In genomic region chr1:16082283-16083038, GRCh38 we compare ENCODE assay signal across 8 cellular contexts. TPM values are rescaled to one million over a fixed set of nuclear protein-coding genes. Genes with fewer than 3 reads are reported as not detected.
DNase-seq lines count a peak whose midpoint lies in the region; ATAC-seq, FAIRE-seq and TF ChIP-seq lines count a peak whose summit lies in the region.

No MANE protein-coding gene starts in this region.

- H3K27me3 ChIP-seq in keratinocyte (ENCODE audit: control insufficient read depth, extremely low read depth, insufficient read depth, low read length): no peaks in the 10 kb centered on the region

- peaks cover 15% of the 10 kb centered on the region for H3K4me1 ChIP-seq in keratinocyte (ENCODE audit: control insufficient read depth, extremely low read depth, insufficient read depth, low read length)

- peak overlapping the region; percentile 47 for H3K9ac ChIP-seq in keratinocyte (ENCODE audit: control insufficient read depth, extremely low read depth, insufficient read depth, low read length)

- no peak for ATAC-seq in HG02973 (IDR thresholded peaks at IDR 0.05; ENCODE audit: unreplicated experiment)
- ATAC-seq in HG02798 (IDR thresholded peaks at IDR 0.05; ENCODE audit: poor library complexity, unreplicated experiment): no peak

- H3K4me2 ChIP-seq in keratinocyte (ENCODE audit: control insufficient read depth, extremely low read depth, insufficient read depth, low read depth, low read length): peak overlapping the region; percentile 70

- peak in 2 of 3 experiments; percentile 96 to 97 for TF ChIP-seq CTCF in keratinocyte (optimal IDR thresholded peaks at IDR 0.05 in 1 of 3, IDR thresholded peaks at IDR 0.05 in 1 of 3, conservative IDR thresholded peaks at IDR 0.05 in 1 of 3; ENCODE audit: extremely low read depth in 1 of 3, insufficient read depth in 2 of 3, low read length in 3 of 3)

- H2AFZ ChIP-seq in keratinocyte (ENCODE audit: control insufficient read depth, low read length): peak overlapping the region; percentile 80

- H3K9me3 ChIP-seq in keratinocyte (ENCODE audit: control insufficient read depth, low read depth, low read length): no peaks in the 10 kb centered on the region

- peak; percentile 24 for DNase-seq in G401 (ENCODE audit: low spot score)
- DNase-seq in Kasumi-1 (lab: John Stamatoyannopoulos, UW): peak; percentile 47 to 58
- peak; percentile 65 for DNase-seq in UCSD-AML1 (lab: John Stamatoyannopoulos, UW; ENCODE audit: unreplicated experiment)
- peak; percentile 56 to 67 for DNase-seq in T47D (ENCODE audit: low read depth in 1 of 2, low spot score in 1 of 2)
- DNase-seq in keratinocyte (ENCODE audit: low read depth, low spot score): no peak
- peak; percentile 61 to 66 for DNase-seq in stimulated activated CD4-positive, alpha-beta T cell treated with anti-CD3 and anti-CD28 coated beads, Interleukin-4, amount 100 ng/mL, for 48 hours (ENCODE audit: low read depth in 2 of 2)

- no peaks in the 10 kb centered on the region for H3K36me3 ChIP-seq in keratinocyte (ENCODE audit: control insufficient read depth in 2 of 2, extremely low read depth in 1 of 2, insufficient read depth in 2 of 2, low read length in 2 of 2)

- no peaks in the 10 kb centered on the region for H3K9me1 ChIP-seq in keratinocyte (ENCODE audit: control insufficient read depth, extremely low read depth, insufficient read depth, low read length)

- peak; percentile 75 for FAIRE-seq in keratinocyte (lab: Jason Lieb, UNC)

- dilution Hi-C loops in keratinocyte (cut with MboI; ENCODE audit: extremely low pct_ligation_motif_present, low sequenced_read_pairs): no loop called here

- peak overlapping the region; percentile 49 for H3K27ac ChIP-seq in keratinocyte (ENCODE audit: control insufficient read depth, insufficient read depth, low read length)

- no peak overlapping the region for H3K4me3 ChIP-seq in keratinocyte (ENCODE audit: control insufficient read depth in 2 of 3, extremely low read depth in 1 of 3, insufficient read depth in 2 of 3, low read depth in 1 of 3, low read length in 3 of 3)

- in situ Hi-C loops in G401 (cut with HindIII; ENCODE audit: low sequenced_read_pairs) (no loop called here), T47D (cut with HindIII; ENCODE audit: low pct_unique_long_range_greater_than_20kb, low sequenced_read_pairs) (no loop called here)

- no peaks in the 10 kb centered on the region for H3K79me2 ChIP-seq in keratinocyte (ENCODE audit: control insufficient read depth, insufficient read depth, low read length)

- no peaks in the 10 kb centered on the region for H4K20me1 ChIP-seq in keratinocyte (ENCODE audit: control insufficient read depth, extremely low read depth, insufficient read depth, low read length)

RNA-seq across cellular contexts. Expression of gene FAM131C, which starts 9.0 kb away (rescaled TPM):
- total RNA-seq in G401 (2014; rRNA removed; shearing (Covaris generic)): 0.88 and 1.3 TPM in 2 replicates
- 0.31 to 0.64 TPM (median 0.56 TPM) in 3 replicates for polyA plus RNA-seq in keratinocyte
- polyA plus RNA-seq in keratinocyte (2011; ENCODE audit: low read depth): not detected
- 0.98 and 2.3 TPM in 2 replicates for polyA plus RNA-seq in keratinocyte (2011; cell fraction: cytosol; rRNA removed)
- polyA plus RNA-seq in keratinocyte (2011; cell fraction: nucleus; rRNA removed): 0.48 and 0.91 TPM in 2 replicates
- polyA plus RNA-seq in keratinocyte (2012; ENCODE audit: low replicate concordance): 1.1 TPM in 2 replicates
- 0.35 to 1.8 TPM (median 1.6 TPM) in 3 replicates for polyA minus RNA-seq in keratinocyte
- polyA minus RNA-seq in keratinocyte (2011; cell fraction: cytosol; rRNA and poly(A)+ RNA removed): 7.3 TPM
- polyA minus RNA-seq in keratinocyte (2011; cell fraction: nucleus; rRNA and poly(A)+ RNA removed): 0.63 TPM in 1 of 2 replicates, not detected in the other

RNA-seq across cellular contexts. Expression of gene CLCNKB, which starts 38.9 kb away (rescaled TPM):
- 1.3 TPM in 1 of 2 replicates, not detected in the other for total RNA-seq in G401 (2014; rRNA removed; shearing (Covaris generic))
- 0.10 TPM in 1 of 3 replicates, not detected in the others for polyA plus RNA-seq in keratinocyte
- not detected for polyA plus RNA-seq in keratinocyte (2011; ENCODE audit: low read depth)
- 0.05 TPM in 1 of 2 replicates, not detected in the other for polyA plus RNA-seq in keratinocyte (2011; cell fraction: cytosol; rRNA removed)
- not detected in 2 replicates for polyA plus RNA-seq in keratinocyte (2011; cell fraction: nucleus; rRNA removed)
- polyA plus RNA-seq in keratinocyte (2012; ENCODE audit: low replicate concordance): not detected in 2 replicates
- polyA minus RNA-seq in keratinocyte: 0.16 TPM in 1 of 3 replicates, not detected in the others
- not detected for polyA minus RNA-seq in keratinocyte (2011; cell fraction: cytosol; rRNA and poly(A)+ RNA removed)
- polyA minus RNA-seq in keratinocyte (2011; cell fraction: nucleus; rRNA and poly(A)+ RNA removed): not detected in 2 replicates
